8 cellular contexts compared by ENCODE assay signal in the genomic region with DNA sequence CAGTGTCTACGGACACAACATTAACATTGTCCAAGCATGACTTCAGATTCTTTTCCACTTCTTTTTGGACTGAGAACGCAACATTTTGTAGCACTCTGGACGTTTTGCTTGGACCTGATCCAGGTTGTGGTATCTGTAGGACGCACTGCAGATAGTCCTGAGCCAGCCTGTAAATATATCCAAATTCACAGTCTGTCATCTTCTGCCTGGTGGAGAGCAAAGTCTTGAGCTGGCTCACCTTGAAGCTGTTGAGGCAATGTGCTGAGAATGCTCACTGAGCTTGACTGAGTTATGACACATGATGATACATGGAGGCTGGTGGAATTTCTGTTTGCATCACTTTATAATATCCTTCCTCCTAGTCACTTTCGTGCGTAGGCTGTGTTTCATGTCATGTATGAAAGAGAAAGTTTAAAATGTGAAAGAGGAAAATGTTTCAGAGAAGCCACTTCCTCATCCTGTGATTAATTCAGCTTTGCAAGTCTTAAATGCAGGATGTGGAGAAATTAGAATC. TPM values are rescaled to one million over a fixed set of nuclear protein-coding genes. Genes with fewer than 3 reads are reported as not detected.
DNase-seq lines count a peak whose midpoint lies in the region; TF ChIP-seq lines count a peak whose summit lies in the region.

A gene (minus strand): TSS at position 276 of the 514 bp plus-strand sequence. CDS start 77 bp downstream, at position 199.

- peak within 1 kb of the TSS; percentile 51 for H3K4me3 ChIP-seq in GM23248
- peak within 1 kb of the TSS; percentile 47 for H3K4me3 ChIP-seq in NB4 (ENCODE audit: low read depth, low read length)

- H3K36me3 ChIP-seq in GM23248 (ENCODE audit: low read depth) = no peaks in the 10 kb centered on the region

- 7 to 10% methylated on average over 6 of the region's 6 CpGs for WGBS in GM23248 (ENCODE audit: low coverage in 1 of 2, low lambda C conversion rate in 2 of 2, missing lambda C conversion rate in 2 of 2), 2 experiments

- peak within 1 kb of the TSS; percentile 79 for H3K27ac ChIP-seq in GM23248

- H2AFZ ChIP-seq in GM23248 = peak within 1 kb of the TSS; percentile 53

- H3K27me3 ChIP-seq in GM23248 (replicated peaks; ENCODE audit: insufficient read depth) = no peaks in the 10 kb centered on the region

- H3K9me2 ChIP-seq in GM23248 (ENCODE audit: insufficient read depth) = no peaks in the 10 kb centered on the region

- H3F3A ChIP-seq in GM23248 (ENCODE audit: insufficient read depth) = peaks cover 18% of the 10 kb centered on the region

- peak within 1 kb of the TSS; percentile 73 for H3K4me2 ChIP-seq in GM23248 (ENCODE audit: unreplicated experiment)

- H3K79me2 ChIP-seq in GM23248 (ENCODE audit: insufficient read depth) = no peaks in the 10 kb centered on the region

- no peak for TF ChIP-seq POLR2A in NB4 (IDR thresholded peaks at IDR 0.05; ENCODE audit: extremely low read depth, insufficient read length)

- TF ChIP-seq CTCF in NB4 (IDR thresholded peaks at IDR 0.05; ENCODE audit: low read depth, low read length) = no peak

- peak within 1 kb of the TSS; percentile 51 for H3K9ac ChIP-seq in GM23248

- H3K4me1 ChIP-seq in GM23248 (ENCODE audit: insufficient read depth) = peaks cover 7% of the 10 kb centered on the region

- no peaks in the 10 kb centered on the region for H4K20me1 ChIP-seq in GM23248 (ENCODE audit: insufficient read depth)

- in situ Hi-C loops in GM23248 (cut with MboI) = no loop called here

- no peaks in the 10 kb centered on the region for H3K9me3 ChIP-seq in GM23248 (ENCODE audit: low read depth)

- DNase-seq in GF-D8 (lab: John Stamatoyannopoulos, UW) (peak; percentile 91), GM23248 (peak; percentile 97), NB4 (ENCODE audit: low read depth) (peak; percentile 93), activated T-cell treated with anti-CD3 and anti-CD28 coated beads for 24 hours (ENCODE audit: low read depth) (peak; percentile 65), germinal center (ENCODE audit: low spot score) (peak; percentile 40), SHP77 treated with DMSO at 0.1 percent for 48 hours (lab: John Stamatoyannopoulos, UW) (no peak), NCI-H1105 (lab: John Stamatoyannopoulos, UW) (no peak)
- peak; percentile 31 to 62 (median 52) for DNase-seq in stimulated activated CD4-positive, alpha-beta T cell treated with anti-CD3 and anti-CD28 coated beads, TNF-alpha, amount 100 ng/mL, for 4 hours (ENCODE audit: low read depth in 3 of 3)

RNA-seq across cellular contexts. Expression of the gene that starts here (rescaled TPM):
- total RNA-seq in GM23248 (2014; rRNA removed; shearing (Covaris generic)) = 1.6 TPM in 1 of 2 replicates, not detected in the other
- polyA plus RNA-seq in GM23248 (2016; fragmentation: Nextera tagmentation; extraction: Ambion mirVana) = 1.0 and 1.2 TPM in 2 replicates

Comparison
In these comparisons a context has a peak if more than half of its experiments do, and no peak if none do; other contexts are left out.
1. DNase-seq: peak in GF-D8 (single experiment), GM23248 (single experiment), NB4 (single experiment), activated T-cell treated with anti-CD3 and anti-CD28 coated beads for 24 hours (single experiment), germinal center (single experiment) and stimulated activated CD4-positive, alpha-beta T cell treated with anti-CD3 and anti-CD28 coated beads, TNF-alpha, amount 100 ng/mL, for 4 hours (3 of 3); none in SHP77 treated with DMSO at 0.1 percent for 48 hours (single experiment) and NCI-H1105 (single experiment).